2 cellular contexts compared by ENCODE assay signal in the genomic region with DNA sequence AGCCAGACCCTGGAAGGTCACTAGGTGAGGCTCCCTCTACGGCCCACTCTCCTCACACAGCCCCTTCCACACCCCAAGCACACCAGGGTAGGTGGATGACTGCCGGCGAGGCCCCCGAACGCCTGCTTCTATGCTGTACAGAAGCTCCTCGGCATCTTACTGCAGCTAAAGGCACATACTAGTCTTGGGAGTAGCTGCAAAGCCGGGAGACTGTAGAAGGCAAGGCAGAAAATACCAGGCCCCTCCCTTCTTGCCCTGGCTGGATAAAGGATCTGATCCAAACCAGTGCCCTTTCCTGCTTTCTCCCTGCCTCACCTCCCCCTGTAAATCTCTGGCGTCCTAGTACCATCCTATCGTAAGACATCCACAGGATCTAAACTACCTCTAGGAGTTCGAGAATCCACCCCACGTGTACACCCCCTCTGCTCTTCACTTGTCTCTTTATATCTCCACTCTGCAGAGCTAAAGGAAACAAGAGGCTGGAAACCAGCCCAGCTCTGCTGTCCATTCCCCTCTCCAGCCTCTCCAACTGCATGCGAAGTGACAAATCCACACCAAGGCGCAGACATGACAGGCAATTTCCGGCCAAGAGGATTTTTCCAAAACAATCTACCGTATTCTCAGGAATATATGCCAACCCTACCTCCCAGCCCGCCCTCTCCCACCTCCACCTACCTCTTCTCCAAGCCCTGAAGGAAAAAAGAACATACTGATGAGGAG.
TF ChIP-seq lines count a peak whose summit lies in the region.

No MANE protein-coding gene starts in this region.

TF ChIP-seq in HEK293, 187 proteins besides CTCF, POLR2A, EP300 and RAD21 (continued from another document and continues in another):
- TF ChIP-seq, protein P1, sequence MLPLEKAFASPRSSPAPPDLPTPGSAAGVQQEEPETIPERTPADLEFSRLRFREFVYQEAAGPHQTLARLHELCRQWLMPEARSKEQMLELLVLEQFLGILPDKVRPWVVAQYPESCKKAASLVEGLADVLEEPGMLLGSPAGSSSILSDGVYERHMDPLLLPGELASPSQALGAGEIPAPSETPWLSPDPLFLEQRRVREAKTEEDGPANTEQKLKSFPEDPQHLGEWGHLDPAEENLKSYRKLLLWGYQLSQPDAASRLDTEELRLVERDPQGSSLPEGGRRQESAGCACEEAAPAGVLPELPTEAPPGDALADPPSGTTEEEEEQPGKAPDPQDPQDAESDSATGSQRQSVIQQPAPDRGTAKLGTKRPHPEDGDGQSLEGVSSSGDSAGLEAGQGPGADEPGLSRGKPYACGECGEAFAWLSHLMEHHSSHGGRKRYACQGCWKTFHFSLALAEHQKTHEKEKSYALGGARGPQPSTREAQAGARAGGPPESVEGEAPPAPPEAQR (tag by site-specific recombination; IDR thresholded peaks at IDR 0.05): no peak
- TF ChIP-seq ZNF2 (tag by site-specific recombination; IDR thresholded peaks at IDR 0.05) (no peak), ZNF843 (tag by site-specific recombination; IDR thresholded peaks at IDR 0.05) (no peak), ZBTB20 (tag by site-specific recombination; IDR thresholded peaks at IDR 0.05) (peak; percentile 85), ZNF366 (tag by site-specific recombination; conservative IDR thresholded peaks at IDR 0.05) (0 out of 2 replicates have a peak, but pooled peaks have one; percentile 12), SALL2 (tag by site-specific recombination; IDR thresholded peaks at IDR 0.05; ENCODE audit: borderline replicate concordance) (no peak), ZNF530 (tag by site-specific recombination; IDR thresholded peaks at IDR 0.05; ENCODE audit: low read depth) (no peak), ZNF629 (tag by site-specific recombination; IDR thresholded peaks at IDR 0.05) (no peak; the same call in 1 of the 2 replicates), ZNF747 (tag by site-specific recombination; IDR thresholded peaks at IDR 0.05) (no peak), ZNF221 (tag by site-specific recombination; IDR thresholded peaks at IDR 0.05; ENCODE audit: borderline replicate concordance) (no peak), KLF8 (tag by site-specific recombination; IDR thresholded peaks at IDR 0.05) (no peak), ZNF423 (tag by site-specific recombination; IDR thresholded peaks at IDR 0.05) (no peak), ZNF292 (tag by site-specific recombination; IDR thresholded peaks at IDR 0.05; ENCODE audit: borderline replicate concordance, low read depth) (no peak), ZNF510 (tag by site-specific recombination; IDR thresholded peaks at IDR 0.05; ENCODE audit: insufficient replicate concordance) (no peak), GLIS1 (tag by site-specific recombination; IDR thresholded peaks at IDR 0.05) (0 out of 2 replicates have a peak, but pooled peaks have one; percentile 33), ZNF335 (tag by site-specific recombination; conservative IDR thresholded peaks at IDR 0.05) (peak; percentile 7; the same call in 1 of the 2 replicates), ZNF10 (tag by site-specific recombination; IDR thresholded peaks at IDR 0.05) (no peak), BCL11A (tag by site-specific recombination; IDR thresholded peaks at IDR 0.05; ENCODE audit: low read depth) (no peak), ZFP3 (tag by site-specific recombination; IDR thresholded peaks at IDR 0.05; ENCODE audit: low read depth) (no peak), ZNF266 (tag by site-specific recombination; IDR thresholded peaks at IDR 0.05; ENCODE audit: low read depth) (no peak), ZNF23 (tag by site-specific recombination; IDR thresholded peaks at IDR 0.05; ENCODE audit: borderline replicate concordance) (no peak), ZFP37 (tag by site-specific recombination; IDR thresholded peaks at IDR 0.05) (no peak), ZNF776 (tag by site-specific recombination; IDR thresholded peaks at IDR 0.05; ENCODE audit: borderline replicate concordance) (no peak), ZEB2 (tag by site-specific recombination; IDR thresholded peaks at IDR 0.05) (peak; percentile 41; the same call in 1 of the 2 replicates), ZNF626 (tag by site-specific recombination; IDR thresholded peaks at IDR 0.05) (no peak), ZNF558 (tag by site-specific recombination; IDR thresholded peaks at IDR 0.05) (no peak)
- TF ChIP-seq, protein P2, sequence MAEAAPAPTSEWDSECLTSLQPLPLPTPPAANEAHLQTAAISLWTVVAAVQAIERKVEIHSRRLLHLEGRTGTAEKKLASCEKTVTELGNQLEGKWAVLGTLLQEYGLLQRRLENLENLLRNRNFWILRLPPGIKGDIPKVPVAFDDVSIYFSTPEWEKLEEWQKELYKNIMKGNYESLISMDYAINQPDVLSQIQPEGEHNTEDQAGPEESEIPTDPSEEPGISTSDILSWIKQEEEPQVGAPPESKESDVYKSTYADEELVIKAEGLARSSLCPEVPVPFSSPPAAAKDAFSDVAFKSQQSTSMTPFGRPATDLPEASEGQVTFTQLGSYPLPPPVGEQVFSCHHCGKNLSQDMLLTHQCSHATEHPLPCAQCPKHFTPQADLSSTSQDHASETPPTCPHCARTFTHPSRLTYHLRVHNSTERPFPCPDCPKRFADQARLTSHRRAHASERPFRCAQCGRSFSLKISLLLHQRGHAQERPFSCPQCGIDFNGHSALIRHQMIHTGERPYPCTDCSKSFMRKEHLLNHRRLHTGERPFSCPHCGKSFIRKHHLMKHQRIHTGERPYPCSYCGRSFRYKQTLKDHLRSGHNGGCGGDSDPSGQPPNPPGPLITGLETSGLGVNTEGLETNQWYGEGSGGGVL (tag by site-specific recombination; IDR thresholded peaks at IDR 0.05): no peak
- TF ChIP-seq, protein P3, sequence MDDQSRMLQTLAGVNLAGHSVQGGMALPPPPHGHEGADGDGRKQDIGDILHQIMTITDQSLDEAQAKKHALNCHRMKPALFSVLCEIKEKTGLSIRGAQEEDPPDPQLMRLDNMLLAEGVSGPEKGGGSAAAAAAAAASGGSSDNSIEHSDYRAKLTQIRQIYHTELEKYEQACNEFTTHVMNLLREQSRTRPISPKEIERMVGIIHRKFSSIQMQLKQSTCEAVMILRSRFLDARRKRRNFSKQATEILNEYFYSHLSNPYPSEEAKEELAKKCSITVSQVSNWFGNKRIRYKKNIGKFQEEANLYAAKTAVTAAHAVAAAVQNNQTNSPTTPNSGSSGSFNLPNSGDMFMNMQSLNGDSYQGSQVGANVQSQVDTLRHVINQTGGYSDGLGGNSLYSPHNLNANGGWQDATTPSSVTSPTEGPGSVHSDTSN (CRISPR knock-in tag; IDR thresholded peaks at IDR 0.05): no peak
- TF ChIP-seq, protein P4, sequence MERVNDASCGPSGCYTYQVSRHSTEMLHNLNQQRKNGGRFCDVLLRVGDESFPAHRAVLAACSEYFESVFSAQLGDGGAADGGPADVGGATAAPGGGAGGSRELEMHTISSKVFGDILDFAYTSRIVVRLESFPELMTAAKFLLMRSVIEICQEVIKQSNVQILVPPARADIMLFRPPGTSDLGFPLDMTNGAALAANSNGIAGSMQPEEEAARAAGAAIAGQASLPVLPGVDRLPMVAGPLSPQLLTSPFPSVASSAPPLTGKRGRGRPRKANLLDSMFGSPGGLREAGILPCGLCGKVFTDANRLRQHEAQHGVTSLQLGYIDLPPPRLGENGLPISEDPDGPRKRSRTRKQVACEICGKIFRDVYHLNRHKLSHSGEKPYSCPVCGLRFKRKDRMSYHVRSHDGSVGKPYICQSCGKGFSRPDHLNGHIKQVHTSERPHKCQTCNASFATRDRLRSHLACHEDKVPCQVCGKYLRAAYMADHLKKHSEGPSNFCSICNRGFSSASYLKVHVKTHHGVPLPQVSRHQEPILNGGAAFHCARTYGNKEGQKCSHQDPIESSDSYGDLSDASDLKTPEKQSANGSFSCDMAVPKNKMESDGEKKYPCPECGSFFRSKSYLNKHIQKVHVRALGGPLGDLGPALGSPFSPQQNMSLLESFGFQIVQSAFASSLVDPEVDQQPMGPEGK (tag by site-specific recombination; IDR thresholded peaks at IDR 0.05): 0 out of 2 replicates have a peak, but pooled peaks have one; percentile 37

TF ChIP-seq in SK-N-SH, 30 proteins besides CTCF, POLR2A, EP300 and RAD21 (continued from another document):
- TF ChIP-seq, protein P5, sequence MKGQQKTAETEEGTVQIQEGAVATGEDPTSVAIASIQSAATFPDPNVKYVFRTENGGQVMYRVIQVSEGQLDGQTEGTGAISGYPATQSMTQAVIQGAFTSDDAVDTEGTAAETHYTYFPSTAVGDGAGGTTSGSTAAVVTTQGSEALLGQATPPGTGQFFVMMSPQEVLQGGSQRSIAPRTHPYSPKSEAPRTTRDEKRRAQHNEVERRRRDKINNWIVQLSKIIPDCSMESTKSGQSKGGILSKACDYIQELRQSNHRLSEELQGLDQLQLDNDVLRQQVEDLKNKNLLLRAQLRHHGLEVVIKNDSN (IDR thresholded peaks at IDR 0.05; ENCODE audit: borderline replicate concordance, low read depth): no peak
- TF ChIP-seq GABPA (IDR thresholded peaks at IDR 0.05; ENCODE audit: low read depth) (peak; percentile 38; the same call in 1 of the 2 replicates), CHD2 (IDR thresholded peaks at IDR 0.05; ENCODE audit: low read length, partially characterized antibody) (no peak), SIN3A (IDR thresholded peaks at IDR 0.05; ENCODE audit: borderline replicate concordance, low read depth, low read length) (peak; percentile 87)
